In genomic region chr7:151340794-151341356, GRCh38 we compare ENCODE assay signal across 8 cellular contexts.
A peak's percentile ranks its signal among the peaks of the same experiment; 100 is the strongest.
DNase-seq lines count a peak whose midpoint lies in the region; ATAC-seq and TF ChIP-seq lines count a peak whose summit lies in the region.

No MANE protein-coding gene starts in this region.

- peak overlapping the region; percentile 25 for H3K4me2 ChIP-seq in SU-DHL-6 (ENCODE audit: low read depth, low read length, poor library complexity, severe bottlenecking)

- H3F3A ChIP-seq in SU-DHL-6 (ENCODE audit: insufficient read depth) = peaks cover 40% of the 10 kb centered on the region

- H3K79me2 ChIP-seq in SU-DHL-6 (ENCODE audit: insufficient read depth, low read length) = peaks cover 18% of the 10 kb centered on the region

- no peak overlapping the region for H2AFZ ChIP-seq in SU-DHL-6 (ENCODE audit: low read depth, low read length, severe bottlenecking)

- H3K9me3 ChIP-seq in SU-DHL-6 (ENCODE audit: insufficient read depth, low read length) = no peaks in the 10 kb centered on the region

- no peaks in the 10 kb centered on the region for H4K20me1 ChIP-seq in SU-DHL-6 (ENCODE audit: low read depth, low read length)

- H3K36me3 ChIP-seq in SU-DHL-6 (ENCODE audit: low read length) (no peaks in the 10 kb centered on the region; the same call in 1 of the 2 replicates), rectal smooth muscle tissue (ENCODE audit: control insufficient read depth, insufficient read depth, low read length) (peaks cover under 1% of the 10 kb centered on the region)

- H3K27me3 ChIP-seq in SU-DHL-6 (ENCODE audit: low read length) = no peaks in the 10 kb centered on the region
- H3K27me3 ChIP-seq in rectal smooth muscle tissue (ENCODE audit: control insufficient read depth, insufficient read depth, low read length) = no peaks in the 10 kb centered on the region

- H3K27ac ChIP-seq in SU-DHL-6 (ENCODE audit: low read depth, low read length) (no peak overlapping the region), rectal smooth muscle tissue (ENCODE audit: low read depth, low read length) (peak overlapping the region; percentile 48), caudate nucleus (ENCODE audit: low read depth, low read length) (no peak overlapping the region)

- no peak overlapping the region for H3K9ac ChIP-seq in SU-DHL-6 (ENCODE audit: low read length)
- H3K9ac ChIP-seq in rectal smooth muscle tissue (ENCODE audit: low read length) = no peak overlapping the region

- ATAC-seq in GM21717 (IDR thresholded peaks at IDR 0.05; ENCODE audit: unreplicated experiment) (no peak), GM21390 (IDR thresholded peaks at IDR 0.05; ENCODE audit: unreplicated experiment) (no peak)

- TF ChIP-seq CTCF in GM12865 (IDR thresholded peaks at IDR 0.05; ENCODE audit: insufficient read depth, low read depth, low read length, missing control alignments) = no peak
- no peak for TF ChIP-seq CTCF in SU-DHL-6 (IDR thresholded peaks at IDR 0.05; ENCODE audit: insufficient read depth, low read length, poor library complexity, severe bottlenecking)
- no peak for TF ChIP-seq CTCF in foreskin fibroblast (IDR thresholded peaks at IDR 0.05; ENCODE audit: low read depth, low read length)

- H3K4me1 ChIP-seq in rectal smooth muscle tissue (ENCODE audit: control insufficient read depth, insufficient read depth, low read length) = peaks cover 6% of the 10 kb centered on the region

- no peaks in the 10 kb centered on the region for H3K9me2 ChIP-seq in SU-DHL-6 (replicated peaks; ENCODE audit: insufficient read depth, low read length)

- H3K4me3 ChIP-seq in GM12865 (ENCODE audit: low read depth, low read length) (peak overlapping the region; percentile 19; the same call in 1 of the 2 replicates), SU-DHL-6 (ENCODE audit: insufficient read depth, low read length, poor library complexity, severe bottlenecking) (no peak overlapping the region), foreskin fibroblast (ENCODE audit: low read depth in 1 of 2, low read length in 2 of 2) (peak overlapping the region; percentile 42 to 70), rectal smooth muscle tissue (ENCODE audit: low read length) (peak overlapping the region; percentile 34)

- DNase-seq in GM12865 (ENCODE audit: low read depth) (no peak), foreskin fibroblast (no peak), NCI-H2029 treated with DMSO at 0.1 percent for 48 hours (lab: John Stamatoyannopoulos, UW) (no peak), caudate nucleus (lab: John Stamatoyannopoulos, UW) (no peak)
